ENCODE assay signal across 29 cellular contexts in the genomic region with DNA sequence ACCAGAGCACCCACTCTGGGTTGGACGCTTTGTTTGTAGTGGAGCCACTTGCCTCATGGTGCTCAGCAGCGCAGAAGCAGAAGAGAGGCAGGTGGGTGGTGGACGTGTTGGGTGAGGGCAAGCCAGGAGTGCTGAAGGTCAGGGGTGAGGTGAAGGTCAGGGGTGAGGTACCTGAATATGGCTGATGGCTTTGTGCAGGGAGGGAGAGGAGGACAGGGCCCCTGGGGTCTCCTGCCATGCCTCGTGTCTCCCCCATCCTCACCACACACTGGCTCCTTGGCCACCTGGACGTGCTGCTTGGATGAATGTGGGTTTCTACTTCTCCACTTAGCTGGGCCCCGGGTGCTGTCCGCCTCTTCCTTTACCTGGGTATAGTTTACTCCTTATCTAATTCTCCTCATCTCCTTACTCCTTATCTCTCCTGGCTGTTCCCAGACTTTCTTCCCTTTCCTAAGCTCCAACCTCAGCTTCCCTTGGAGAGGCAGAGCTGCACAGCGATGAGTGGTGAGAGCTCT.
"Had no signal": no experiment of that assay in that cellular context is flagged by ENCODE, and none has a peak within 500 bp of the region (broad histone marks: within the 10 kb centered on the region; RNA-seq: fewer than 3 reads in every experiment).

No MANE protein-coding gene starts in this region.

- H3K4me1 Mint-ChIP-seq: central memory CD8-positive, alpha-beta T cell had no signal

- H3K4me3 ChIP-seq: cardiac muscle cell, MG63, SJCRH30, SK-N-MC had no signal

- H3K9me3 Mint-ChIP-seq: activated naive CD4-positive, alpha-beta T cell treated with anti-CD3 and anti-CD28 coated beads for 36 hours; activated T-cell treated with anti-CD3 and anti-CD28 coated beads, Interleukin-2, amount 50 U/mL, for 24 hours; activated T-helper 2 cell treated with anti-CD3 and anti-CD28 coated beads, Interferon-gamma antibody, Interleukin-2, Interleukin-4, amounts not matched to agents 10 μg/mL and 5 μg/mL and 100 μg/mL, durations not matched to agents 14 hours and 24 hours and 36 hours; central memory CD8-positive, alpha-beta T cell; T-helper 1 cell treated with Interleukin-12 subunit alpha and Interleukin-12 subunit beta and Interleukin-4 antibody, amounts not matched to agents 30 μg/mL and 1 μg/mL, for 36 hours; T-helper 2 cell treated with Interferon-gamma antibody and Interleukin-4, amounts not matched to agents 5 μg/mL and 100 μg/mL, for 36 hours; WTC11 had no signal

- H3K4me1 ChIP-seq: SJCRH30 had no signal

- H3K27ac Mint-ChIP-seq: activated CD8-positive, alpha-beta T cell treated with anti-CD3 and anti-CD28 coated beads, Interleukin-2, amount 10 ng/mL, durations not matched to agents 7 days and 5 days; activated naive CD4-positive, alpha-beta T cell treated with anti-CD3 and anti-CD28 coated beads for 36 hours; activated naive CD8-positive, alpha-beta T cell; activated T-cell treated with anti-CD3 and anti-CD28 coated beads, Interleukin-2, amount 50 U/mL, for 24 hours; activated T-helper 2 cell treated with anti-CD3 and anti-CD28 coated beads, Interferon-gamma antibody, Interleukin-2, Interleukin-4, amounts not matched to agents 10 μg/mL and 5 μg/mL and 100 μg/mL, durations not matched to agents 14 hours and 24 hours and 36 hours; T-helper 1 cell treated with Interleukin-12 subunit alpha and Interleukin-12 subunit beta and Interleukin-4 antibody, amounts not matched to agents 30 μg/mL and 1 μg/mL, for 36 hours; T-helper 2 cell treated with Interferon-gamma antibody and Interleukin-4, amounts not matched to agents 5 μg/mL and 100 μg/mL, for 36 hours; WTC11 had no signal

- H3K36me3 Mint-ChIP-seq: activated naive CD8-positive, alpha-beta T cell had no signal

- H3K36me3 ChIP-seq: MG63 had no signal

- ATAC-seq: activated CD8-positive, alpha-beta T cell treated with anti-CD3 and anti-CD28 coated beads, Interleukin-2, amount 10 ng/mL, durations not matched to agents 7 days and 5 days; Panc1; WTC11 had no signal

- H3K9me3 ChIP-seq: MG63, SJCRH30 had no signal

- H3K27me3 ChIP-seq: cardiac muscle cell, MG63, SJCRH30 had no signal

- DNase-seq: activated CD4-positive, alpha-beta T cell treated with anti-CD3 and anti-CD28 coated beads for 1 hour; activated CD4-positive, alpha-beta T cell treated with anti-CD3 and anti-CD28 coated beads for 48 hours; activated CD4-positive, alpha-beta T cell treated with anti-CD3 and anti-CD28 coated beads, Interleukin-2, amount 50 U/mL, for 4 hours; activated CD8-positive, alpha-beta T cell treated with anti-CD3 and anti-CD28 coated beads, Interleukin-2, amount 10 ng/mL, durations not matched to agents 7 days and 5 days; activated gamma-delta T cell; activated naive CD4-positive, alpha-beta T cell treated with anti-CD3 and anti-CD28 coated beads for 36 hours; activated T-cell treated with anti-CD3 and anti-CD28 coated beads, Interleukin-2, amount 50 U/mL, for 24 hours; amniotic stem cell; aorta; Kasumi-1; KG1; MG63; NCI-H1048; NCI-H1436 treated with DMSO at 0.1 percent for 48 hours; NCI-H1694 treated with DMSO at 0.1 percent for 48 hours; NCI-H2029; NCI-H345; NCI-H524 treated with DMSO at 0.1 percent for 48 hours; SHP77; SJCRH30 had no signal

- H3K27ac ChIP-seq: cardiac muscle cell, SJCRH30, SK-N-MC had no signal

- H3K4me3 Mint-ChIP-seq: activated CD8-positive, alpha-beta T cell treated with anti-CD3 and anti-CD28 coated beads, Interleukin-2, amount 10 ng/mL, durations not matched to agents 7 days and 5 days; activated naive CD4-positive, alpha-beta T cell treated with anti-CD3 and anti-CD28 coated beads for 36 hours; activated naive CD8-positive, alpha-beta T cell; activated T-cell treated with anti-CD3 and anti-CD28 coated beads, Interleukin-2, amount 50 U/mL, for 24 hours; central memory CD8-positive, alpha-beta T cell; T-helper 1 cell treated with Interleukin-12 subunit alpha and Interleukin-12 subunit beta and Interleukin-4 antibody, amounts not matched to agents 30 μg/mL and 1 μg/mL, for 36 hours; T-helper 2 cell treated with Interferon-gamma antibody and Interleukin-4, amounts not matched to agents 5 μg/mL and 100 μg/mL, for 36 hours; WTC11 had no signal
